ENCODE assay signal across 8 cellular contexts in genomic region chr19:14118165-14119051, GRCh38. TPM values are rescaled to one million over a fixed set of nuclear protein-coding genes. Genes with fewer than 3 reads are reported as not detected.
DNase-seq lines count a peak whose midpoint lies in the region; ATAC-seq and TF ChIP-seq lines count a peak whose summit lies in the region.

No MANE protein-coding gene starts in this region.

- TF ChIP-seq CTCF in Panc1 (IDR thresholded peaks at IDR 0.05) = no peak

- H3K27ac Mint-ChIP-seq in activated naive CD8-positive, alpha-beta T cell treated with anti-CD3 and anti-CD28 coated beads for 36 hours = peak overlapping the region; percentile 88

- H3K9me3 ChIP-seq in Panc1 (ENCODE audit: control insufficient read depth, insufficient read depth, low read depth, low read length) = no peaks in the 10 kb centered on the region

- no TSS peak for BruUV-seq in Panc1 (replicated peaks; lab: Mats Ljungman, UMichigan)

- H3K36me3 Mint-ChIP-seq in activated naive CD8-positive, alpha-beta T cell treated with anti-CD3 and anti-CD28 coated beads for 36 hours = peaks cover 7% of the 10 kb centered on the region

- POLR2A ChIA-PET in Panc1 (lab: Charles Lee) = no interaction called here

- ATAC-seq in HG03139 (IDR thresholded peaks at IDR 0.05; ENCODE audit: unreplicated experiment) (peak; percentile 18), Panc1 (no peak; the same call in 1 of the 2 replicates), Right ventricle myocardium inferior (peak; percentile 52), HG03280 (IDR thresholded peaks at IDR 0.05; ENCODE audit: unreplicated experiment) (no peak)

- H3K27me3 ChIP-seq in Panc1 (ENCODE audit: control insufficient read depth, insufficient read depth, low read length) = no peaks in the 10 kb centered on the region

- no peaks in the 10 kb centered on the region for H3K27me3 Mint-ChIP-seq in activated naive CD8-positive, alpha-beta T cell treated with anti-CD3 and anti-CD28 coated beads for 36 hours

- in situ Hi-C loops in Panc1 (cut with HindIII; ENCODE audit: low pct_unique_long_range_greater_than_20kb, low sequenced_read_pairs) = no loop called here

- peak overlapping the region; percentile 92 for H3K27ac ChIP-seq in Panc1 (ENCODE audit: low read length)

- no peaks in the 10 kb centered on the region for H3K36me3 ChIP-seq in Panc1 (ENCODE audit: control insufficient read depth, insufficient read depth, low read length)

- intact Hi-C loops in Panc1 (cut with micrococcal nuclease; ENCODE audit: unreplicated experiment) = no loop called here
- intact Hi-C loops in Right ventricle myocardium inferior (cut with DNase I) = loop anchor here (5.0 kb wide), 1 partner anchor 36 kb away; no protein-coding TSS in a partner anchor

- DNase-seq in NCI-H2107 treated with DMSO at 0.1 percent for 48 hours (lab: John Stamatoyannopoulos, UW; ENCODE audit: unreplicated experiment) = peak; percentile 54
- DNase-seq in NCI-H2107 (lab: John Stamatoyannopoulos, UW) = no peak
- no peak for DNase-seq in Panc1 (ENCODE audit: low read depth, low spot score)
- DNase-seq in activated naive CD8-positive, alpha-beta T cell treated with anti-CD3 and anti-CD28 coated beads for 36 hours = peak; percentile 38
- peak; percentile 90 for DNase-seq in Right ventricle myocardium inferior (ENCODE audit: missing footprints)
- peak; percentile 73 for DNase-seq in occipital lobe (lab: John Stamatoyannopoulos, UW)

- CTCF ChIA-PET in Panc1 (lab: Charles Lee) = interaction anchor here (0.8 kb wide), 1 partner anchor 30 kb away, joined by 12 read pairs; no protein-coding TSS in a partner anchor

- peaks cover 30% of the 10 kb centered on the region for H3K4me1 ChIP-seq in Panc1 (ENCODE audit: control insufficient read depth, insufficient read depth, low read length)

- H3K4me1 Mint-ChIP-seq in activated naive CD8-positive, alpha-beta T cell treated with anti-CD3 and anti-CD28 coated beads for 36 hours = peaks cover 30% of the 10 kb centered on the region

- H3K4me3 Mint-ChIP-seq in activated naive CD8-positive, alpha-beta T cell treated with anti-CD3 and anti-CD28 coated beads for 36 hours = peak overlapping the region; percentile 86

- H3K4me3 ChIP-seq in Panc1 (ENCODE audit: low read depth in 2 of 2, low read length in 2 of 2) = peak overlapping the region; percentile 38 to 56

- no peaks in the 10 kb centered on the region for H3K9me3 Mint-ChIP-seq in activated naive CD8-positive, alpha-beta T cell treated with anti-CD3 and anti-CD28 coated beads for 36 hours

RNA-seq across cellular contexts. Expression of gene PRKACA, which starts 0.8 kb away (rescaled TPM):
- total RNA-seq in Panc1 (2021; ENCODE audit: unreplicated experiment) (70.8 TPM), Right ventricle myocardium inferior (494 TPM), occipital lobe (29.3 TPM)
- polyA plus RNA-seq in Panc1 (2012; ENCODE audit: insufficient read length) = 50.7 TPM
- total RNA-seq in activated naive CD8-positive, alpha-beta T cell treated with anti-CD3 and anti-CD28 coated beads for 36 hours = 10 to 100 TPM; 54.3 to 56.0 TPM

RNA-seq across cellular contexts. Expression of gene ASF1B, which starts 18.0 kb away (rescaled TPM):
- total RNA-seq in Panc1 (2021; ENCODE audit: unreplicated experiment) (35.4 TPM), Right ventricle myocardium inferior (2.0 TPM), occipital lobe (1.4 TPM)
- polyA plus RNA-seq in Panc1 (2012; ENCODE audit: insufficient read length) = 35.0 TPM
- total RNA-seq in activated naive CD8-positive, alpha-beta T cell treated with anti-CD3 and anti-CD28 coated beads for 36 hours = 10 to 100 TPM; 77.5 to 78.5 TPM

RNA-seq across cellular contexts. Expression of gene SAMD1, which starts 27.9 kb away (rescaled TPM):
- total RNA-seq in Panc1 (2021; ENCODE audit: unreplicated experiment) (82.0 TPM), Right ventricle myocardium inferior (60.2 TPM), occipital lobe (37.1 TPM)
- polyA plus RNA-seq in Panc1 (2012; ENCODE audit: insufficient read length) = 73.2 TPM
- total RNA-seq in activated naive CD8-positive, alpha-beta T cell treated with anti-CD3 and anti-CD28 coated beads for 36 hours = 10 to 100 TPM; 66.7 to 68.0 TPM

RNA-seq across cellular contexts. Expression of gene C19orf67, which starts 32.8 kb away (rescaled TPM):
- 0.28 TPM for total RNA-seq in Panc1 (2021; ENCODE audit: unreplicated experiment)
- not detected for polyA plus RNA-seq in Panc1 (2012; ENCODE audit: insufficient read length)
- total RNA-seq in activated naive CD8-positive, alpha-beta T cell treated with anti-CD3 and anti-CD28 coated beads for 36 hours = not detected
- not detected for total RNA-seq in Right ventricle myocardium inferior
- total RNA-seq in occipital lobe = not detected

RNA-seq across cellular contexts. Expression of gene MISP3, which starts 45.8 kb away (rescaled TPM):
- total RNA-seq in Panc1 (2021; ENCODE audit: unreplicated experiment) = 1.5 TPM
- 2.9 TPM for polyA plus RNA-seq in Panc1 (2012; ENCODE audit: insufficient read length)
- total RNA-seq in activated naive CD8-positive, alpha-beta T cell treated with anti-CD3 and anti-CD28 coated beads for 36 hours = under 1 TPM; 0.20 to 0.31 TPM
- total RNA-seq in Right ventricle myocardium inferior = 7.3 TPM
- total RNA-seq in occipital lobe = 1.6 TPM

Comparison
In these comparisons a context has a peak if more than half of its experiments do, and no peak if none do; other contexts are left out.
1. DNase-seq: peak in NCI-H2107 treated with DMSO at 0.1 percent for 48 hours (single experiment), activated naive CD8-positive, alpha-beta T cell treated with anti-CD3 and anti-CD28 coated beads for 36 hours (single experiment), Right ventricle myocardium inferior (single experiment) and occipital lobe (single experiment); none in NCI-H2107 (single experiment) and Panc1 (single experiment).
2. ATAC-seq: peak in HG03139 (single experiment) and Right ventricle myocardium inferior (single experiment); none in Panc1 (single experiment) and HG03280 (single experiment).
3. RNA of gene ASF1B, which starts 18.0 kb away (total RNA-seq): 77.5 to 78.5 TPM in activated naive CD8-positive, alpha-beta T cell treated with anti-CD3 and anti-CD28 coated beads for 36 hours and 35.4 TPM in Panc1 (single experiment); 2.0 TPM in Right ventricle myocardium inferior (single experiment) and 1.4 TPM in occipital lobe (single experiment); every median in the first group is over 10 times any median in the second.